In genomic region chr5:158635565-158635964, GRCh38 we compare ENCODE assay signal across 17 cellular contexts.
"Had no signal": no experiment of that assay in that cellular context is flagged by ENCODE, and none has a peak within 500 bp of the region (broad histone marks: within the 10 kb centered on the region; RNA-seq: fewer than 3 reads in every experiment).

No MANE protein-coding gene starts in this region.

- H3K27me3 ChIP-seq: left lung, transverse colon, vagina had no signal

- DNase-seq: activated CD4-positive, alpha-beta T cell treated with anti-CD3 and anti-CD28 coated beads for 36 hours; activated CD4-positive, alpha-beta T cell treated with anti-CD3 and anti-CD28 coated beads, Interleukin-2, amount 50 U/mL, for 48 hours; cerebellar nuclear complex; cortex of kidney; effector CD4-positive, alpha-beta T cell; kidney; left lung; right cardiac atrium; stimulated activated CD4-positive, alpha-beta T cell treated with anti-CD3 and anti-CD28 coated beads, Interleukin-2, amount 100 ng/mL, for 24 hours; transverse colon had no signal

- H3K4me3 ChIP-seq: left lung, prostate gland, transverse colon, vagina had no signal

- H3K9me3 ChIP-seq: left lung, prostate gland, transverse colon, vagina had no signal

- H3K4me3 Mint-ChIP-seq: activated CD4-positive, alpha-beta T cell treated with anti-CD3 and anti-CD28 coated beads for 36 hours; activated naive CD8-positive, alpha-beta T cell; activated T-helper 1 cell treated with anti-CD3 and anti-CD28 coated beads, Interleukin-12 subunit alpha, Interleukin-12 subunit beta, Interleukin-2, Interleukin-4 antibody, amounts not matched to agents 30 ng/mL and 10 ng/mL and 1 ng/mL, durations not matched to agents 14 hours and 24 hours and 36 hours; stimulated activated naive CD8-positive, alpha-beta T cell treated with anti-CD3 and anti-CD28 coated beads, Interleukin-15, Interleukin-2, amounts not matched to agents 100 ng/mL and 50 ng/mL, for 24 hours had no signal

- H3K36me3 ChIP-seq: left lung, prostate gland, transverse colon, vagina had no signal

- H3K4me1 Mint-ChIP-seq: activated CD4-positive, alpha-beta T cell treated with anti-CD3 and anti-CD28 coated beads for 36 hours had no signal

- FAIRE-seq: bronchial epithelial cell, frontal cortex, kidney had no signal

- H3K36me3 Mint-ChIP-seq: activated naive CD8-positive, alpha-beta T cell had no signal

- H3K4me1 ChIP-seq: left lung, prostate gland, transverse colon, vagina had no signal

- H3K9me3 Mint-ChIP-seq: activated T-helper 1 cell treated with anti-CD3 and anti-CD28 coated beads, Interleukin-12 subunit alpha, Interleukin-12 subunit beta, Interleukin-2, Interleukin-4 antibody, amounts not matched to agents 30 ng/mL and 10 ng/mL and 1 ng/mL, durations not matched to agents 14 hours and 24 hours and 36 hours; stimulated activated naive CD8-positive, alpha-beta T cell treated with anti-CD3 and anti-CD28 coated beads, Interleukin-15, Interleukin-2, amounts not matched to agents 100 ng/mL and 50 ng/mL, for 24 hours had no signal

- H3K27me3 Mint-ChIP-seq: activated CD4-positive, alpha-beta T cell treated with anti-CD3 and anti-CD28 coated beads for 36 hours; stimulated activated naive CD8-positive, alpha-beta T cell treated with anti-CD3 and anti-CD28 coated beads, Interleukin-15, Interleukin-2, amounts not matched to agents 100 ng/mL and 50 ng/mL, for 24 hours had no signal

- H3K27ac Mint-ChIP-seq: activated CD4-positive, alpha-beta T cell treated with anti-CD3 and anti-CD28 coated beads for 36 hours; activated naive CD8-positive, alpha-beta T cell; activated T-helper 1 cell treated with anti-CD3 and anti-CD28 coated beads, Interleukin-12 subunit alpha, Interleukin-12 subunit beta, Interleukin-2, Interleukin-4 antibody, amounts not matched to agents 30 ng/mL and 10 ng/mL and 1 ng/mL, durations not matched to agents 14 hours and 24 hours and 36 hours; stimulated activated naive CD8-positive, alpha-beta T cell treated with anti-CD3 and anti-CD28 coated beads, Interleukin-15, Interleukin-2, amounts not matched to agents 100 ng/mL and 50 ng/mL, for 24 hours had no signal

- ATAC-seq: activated CD4-positive, alpha-beta T cell treated with anti-CD3 and anti-CD28 coated beads for 36 hours; left lung; right cardiac atrium had no signal

- H3K27ac ChIP-seq: left lung, prostate gland, transverse colon, vagina had no signal
